10 cellular contexts compared by ENCODE assay signal in the genomic region with DNA sequence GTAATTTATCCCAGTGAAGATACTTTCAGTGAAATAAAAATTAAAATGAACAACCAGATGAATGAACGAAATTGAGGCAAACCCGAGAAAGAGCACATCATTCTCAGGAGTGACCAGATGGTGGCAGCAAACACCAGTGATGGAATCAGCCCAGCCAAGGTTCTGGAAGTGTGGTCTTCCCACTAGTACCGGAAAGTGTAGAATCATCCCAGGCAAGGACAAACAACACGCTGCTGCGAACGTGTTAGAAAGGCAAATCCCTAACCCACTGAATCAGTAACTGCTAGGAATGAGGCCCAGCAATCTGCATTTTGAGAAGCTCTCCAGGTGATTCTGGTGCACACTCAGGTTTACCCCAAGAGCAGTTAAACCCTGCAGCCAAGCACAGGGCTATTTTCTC. TPM values are rescaled to one million over a fixed set of nuclear protein-coding genes. Genes with fewer than 3 reads are reported as not detected.
DNase-seq lines count a peak whose midpoint lies in the region; ATAC-seq, FAIRE-seq and TF ChIP-seq lines count a peak whose summit lies in the region.
"Had no signal": no experiment of that assay in that cellular context is flagged by ENCODE, and none has a peak within 500 bp of the region (broad histone marks: within the 10 kb centered on the region; RNA-seq: fewer than 3 reads in every experiment).

No MANE protein-coding gene starts in this region.

- intact Hi-C loops in body of pancreas (cut with DNase I) (no loop called here), tibial artery (cut with DNase I; ENCODE audit: low total_unique reads) (no loop called here)

- no peak overlapping the region for H3K4me3 ChIP-seq in body of pancreas
- H3K4me3 ChIP-seq in tibial artery: no peak overlapping the region

- FAIRE-seq in islet of Langerhans (lab: Jason Lieb, UNC): peak; percentile 53

- no peaks in the 10 kb centered on the region for H3K27me3 ChIP-seq in body of pancreas
- H3K27me3 ChIP-seq in tibial artery: peaks cover 0 to 14% of the 10 kb centered on the region in 2 donors

- H3K4me1 ChIP-seq in body of pancreas (no peaks in the 10 kb centered on the region), tibial artery (no peaks in the 10 kb centered on the region)

- ATAC-seq in body of pancreas (no peak), HG03135 (IDR thresholded peaks at IDR 0.05; ENCODE audit: unreplicated experiment) (no peak)
- ATAC-seq: naive thymus-derived CD8-positive, alpha-beta T cell had no signal

- no peak overlapping the region for H3K27ac ChIP-seq in body of pancreas
- no peak overlapping the region for H3K27ac ChIP-seq in tibial artery

- no peak for TF ChIP-seq POLR2A in body of pancreas (IDR thresholded peaks at IDR 0.05)

- WGBS in body of pancreas, 2 donors: 0 to 1% methylated on average over 6 of the region's 6 CpGs

- H3K9me3 ChIP-seq in body of pancreas (no peaks in the 10 kb centered on the region), tibial artery (no peaks in the 10 kb centered on the region)

- TF ChIP-seq CTCF in GM20000 (IDR thresholded peaks at IDR 0.05; ENCODE audit: extremely low read depth, missing control alignments): peak; percentile 69
- TF ChIP-seq CTCF in body of pancreas (IDR thresholded peaks at IDR 0.05): peak; percentile 28 to 82 (median 65)
- peak; percentile 59 to 72 for TF ChIP-seq CTCF in tibial artery (IDR thresholded peaks at IDR 0.05)

- DNase-seq in COLO829 (ENCODE audit: low spot score) (peak; percentile 64), GM20000 (ENCODE audit: low spot score) (peak; percentile 68), NCI-H460 (ENCODE audit: extremely low read depth, low read depth) (peak; percentile 67), body of pancreas (peak; percentile 43 to 60 (median 48)), tibial artery (no peak)
- DNase-seq in NK-92 treated with Interleukin-12 subunit alpha and Interleukin-12 subunit beta, amount 100 ng/mL, for 24 hours (lab: John Stamatoyannopoulos, UW): no peak

- H3K36me3 ChIP-seq in body of pancreas (replicated peaks in 1 of 2; ENCODE audit: insufficient read depth in 1 of 2, low read depth in 2 of 2) (no peaks in the 10 kb centered on the region), tibial artery (no peaks in the 10 kb centered on the region)

RNA-seq across cellular contexts. Expression of gene SLC18A3, which starts 15.5 kb away (rescaled TPM):
- not detected in 2 replicates for total RNA-seq in NCI-H460 (2014; rRNA removed; shearing (Covaris generic))
- not detected in 2 replicates for polyA plus RNA-seq in NCI-H460 (2014; cell fraction: nucleus; rRNA removed)
- not detected for total RNA-seq in body of pancreas
- total RNA-seq: naive thymus-derived CD8-positive, alpha-beta T cell; T-helper 1 cell treated with Interleukin-12 subunit alpha and Interleukin-12 subunit beta and Interleukin-4 antibody, amounts not matched to agents 30 ng/mL and 1 ng/mL, for 36 hours had no signal
- polyA plus RNA-seq: naive thymus-derived CD8-positive, alpha-beta T cell had no signal

RNA-seq across cellular contexts. Expression of gene CHAT, which starts 19.2 kb away (rescaled TPM):
- not detected in 2 replicates for total RNA-seq in NCI-H460 (2014; rRNA removed; shearing (Covaris generic))
- polyA plus RNA-seq in NCI-H460 (2014; cell fraction: nucleus; rRNA removed): not detected in 2 replicates
- under 1 TPM in 1 of 2 donors, not detected in 1; 0.26 TPM for total RNA-seq in body of pancreas
- total RNA-seq: naive thymus-derived CD8-positive, alpha-beta T cell; T-helper 1 cell treated with Interleukin-12 subunit alpha and Interleukin-12 subunit beta and Interleukin-4 antibody, amounts not matched to agents 30 ng/mL and 1 ng/mL, for 36 hours had no signal
- polyA plus RNA-seq: naive thymus-derived CD8-positive, alpha-beta T cell had no signal

RNA-seq across cellular contexts. Expression of gene ERCC6, which starts 55.7 kb away (rescaled TPM):
- 7.9 and 10.3 TPM in 2 replicates for total RNA-seq in NCI-H460 (2014; rRNA removed; shearing (Covaris generic))
- polyA plus RNA-seq in NCI-H460 (2014; cell fraction: nucleus; rRNA removed): 5.4 and 72.2 TPM in 2 replicates
- total RNA-seq in body of pancreas: 10 to 100 TPM; 15.6 to 16.8 TPM

Comparison
In these comparisons a context has a peak if more than half of its experiments do, and no peak if none do; other contexts are left out.
1. DNase-seq: peak in COLO829 (single experiment), GM20000 (single experiment), NCI-H460 (single experiment) and body of pancreas (4 of 4); none in tibial artery (0 of 2) and NK-92 treated with Interleukin-12 subunit alpha and Interleukin-12 subunit beta, amount 100 ng/mL, for 24 hours (single experiment).
2. Peak in every context shown above with its lines, with median percentiles within 50 percentile points of each other: CTCF ChIP-seq.